Comparison of ENCODE assay signal across 16 cellular contexts in genomic region chr3:14415501-14415900, GRCh38. TPM values are rescaled to one million over a fixed set of nuclear protein-coding genes. Genes with fewer than 3 reads are reported as not detected.
DNase-seq lines count a peak whose midpoint lies in the region; ATAC-seq and TF ChIP-seq lines count a peak whose summit lies in the region.
"Had no signal": no experiment of that assay in that cellular context is flagged by ENCODE, and none has a peak within 500 bp of the region (broad histone marks: within the 10 kb centered on the region; RNA-seq: fewer than 3 reads in every experiment).

No MANE protein-coding gene starts in this region.

- DNase-seq in PC-3 (peak; percentile 72), mammary epithelial cell (peak; percentile 25), mesenchymal stem cell (peak; percentile 57), SKM-1 treated with dmso at 0.1 percent for 144 hours (lab: John Stamatoyannopoulos, UW; ENCODE audit: unreplicated experiment) (no peak), heart left ventricle (no peak), GM10266 (ENCODE audit: extremely low spot score) (no peak)
- DNase-seq: activated B cell treated with CpG ODN at 0.5 μM for 24 hours; activated T-cell treated with anti-CD3 and anti-CD28 coated beads for 4 hours; CD4-positive, alpha-beta T cell; left colon; NK-92 treated with Interleukin-12 subunit alpha and Interleukin-12 subunit beta, amount 100 ng/mL, for 24 hours; retina; stimulated activated CD4-positive, alpha-beta T cell treated with anti-CD3 and anti-CD28 coated beads, Interleukin-2, amount 100 ng/mL, for 24 hours had no signal

- H3K9me3 ChIP-seq in BLaER1 = no peaks in the 10 kb centered on the region
- H3K9me3 ChIP-seq in PC-3 (ENCODE audit: low read length) = no peaks in the 10 kb centered on the region
- no peaks in the 10 kb centered on the region for H3K9me3 ChIP-seq in mammary epithelial cell (replicated peaks; ENCODE audit: insufficient read depth, low read length)
- no peaks in the 10 kb centered on the region for H3K9me3 ChIP-seq in mesenchymal stem cell (ENCODE audit: control insufficient read depth, low read length)
- H3K9me3 ChIP-seq in heart left ventricle = no peaks in the 10 kb centered on the region
- H3K9me3 ChIP-seq: HAP-1 had no signal

- no peak overlapping the region for H4K8ac ChIP-seq in mesenchymal stem cell (ENCODE audit: low read length)

- H3K27ac ChIP-seq in BLaER1 (peak overlapping the region; percentile 24; the same call in 1 of the 2 replicates), PC-3 (ENCODE audit: low read length) (peak overlapping the region; percentile 4; the same call in 1 of the 2 replicates), mammary epithelial cell (ENCODE audit: insufficient read depth, low read depth, low read length) (no peak overlapping the region), mesenchymal stem cell (ENCODE audit: low read length, poor library complexity, severe bottlenecking) (peak overlapping the region; percentile 25), heart left ventricle (peak overlapping the region in 1 of 12 donors; percentile 33)

- H2AFZ ChIP-seq in PC-3 (ENCODE audit: low read length) (no peak overlapping the region), mammary epithelial cell (ENCODE audit: low read depth, low read length) (no peak overlapping the region), mesenchymal stem cell (ENCODE audit: low read depth, low read length) (no peak overlapping the region)

- in situ Hi-C loops in mammary epithelial cell (cut with MboI; ENCODE audit: low sequenced_read_pairs in 2 of 2) = no loop called here

- H3K4ac ChIP-seq in mesenchymal stem cell (ENCODE audit: low read depth in 1 of 2, low read length in 2 of 2) = no peak overlapping the region

- H2BK5ac ChIP-seq in mesenchymal stem cell (ENCODE audit: low read depth, low read length, poor library complexity, severe bottlenecking) = no peak overlapping the region

- H3K9ac ChIP-seq in BLaER1 (peak overlapping the region; percentile 30; the same call in 1 of the 2 replicates), PC-3 (ENCODE audit: low read length) (no peak overlapping the region), mammary epithelial cell (ENCODE audit: insufficient read depth, low read length) (no peak overlapping the region), mesenchymal stem cell (ENCODE audit: low read length) (no peak overlapping the region)

- H2AK5ac ChIP-seq in mesenchymal stem cell (ENCODE audit: low read length, severe bottlenecking) = no peak overlapping the region

- no peak overlapping the region for H3K23ac ChIP-seq in mesenchymal stem cell (ENCODE audit: low read length in 2 of 2)

- H3K9me2 ChIP-seq in PC-3 (replicated peaks; ENCODE audit: low read length) = no peaks in the 10 kb centered on the region

- peak overlapping the region; percentile 26 to 40 for H3K18ac ChIP-seq in mesenchymal stem cell (ENCODE audit: low read depth in 1 of 2, low read length in 2 of 2)

- 76% methylated on average over 5 of the region's 5 CpGs for WGBS in mammary epithelial cell (ENCODE audit: low coverage, missing lambda C conversion rate)
- 60% methylated on average over 5 of the region's 5 CpGs for WGBS in mesenchymal stem cell
- 84 to 94% (median 87%) methylated on average over 5 of the region's 5 CpGs for WGBS in heart left ventricle, 4 donors

- POLR2A ChIA-PET in PC-3 (lab: Charles Lee; ENCODE audit: unreplicated experiment) = interaction anchor here (0.7 kb wide), 1 partner anchor 10 kb away, joined by 3 read pairs; no protein-coding TSS in a partner anchor

- peak overlapping the region; percentile 48 for H4K91ac ChIP-seq in mesenchymal stem cell (ENCODE audit: low read length)

- CTCF ChIA-PET in PC-3 (lab: Charles Lee) = no interaction called here
- CTCF ChIA-PET in mammary epithelial cell (lab: Charles Lee; ENCODE audit: low non-redundant PET) = no interaction called here

- peaks cover 77% of the 10 kb centered on the region for H3K36me3 ChIP-seq in BLaER1
- peaks cover 6% of the 10 kb centered on the region; the same call in 1 of the 2 replicates for H3K36me3 ChIP-seq in PC-3 (ENCODE audit: low read depth, low read length)
- H3K36me3 ChIP-seq in mammary epithelial cell (ENCODE audit: insufficient read depth, low read length) = no peaks in the 10 kb centered on the region
- peaks cover 40 to 68% of the 10 kb centered on the region in 2 experiments for H3K36me3 ChIP-seq in mesenchymal stem cell (ENCODE audit: control insufficient read depth in 1 of 2, insufficient read depth in 2 of 2, low read depth in 1 of 2, low read length in 2 of 2)
- H3K36me3 ChIP-seq in heart left ventricle = peaks cover 0 to 71% (median 42%) of the 10 kb centered on the region in 9 donors

- no peak for TF ChIP-seq POLR2A in heart left ventricle (IDR thresholded peaks at IDR 0.05)

- H3K4me3 ChIP-seq in BLaER1 (no peak overlapping the region), PC-3 (ENCODE audit: low read length) (no peak overlapping the region), mammary epithelial cell (replicated peaks in 1 of 3; ENCODE audit: insufficient read depth in 1 of 3, low read depth in 2 of 3, low read length in 3 of 3) (no peak overlapping the region), mesenchymal stem cell (ENCODE audit: insufficient read depth in 1 of 2, low read depth in 1 of 2, low read length in 2 of 2) (no peak overlapping the region), heart left ventricle (no peak overlapping the region)
- H3K4me3 ChIP-seq: HAP-1 had no signal

- ATAC-seq in PC-3 = no peak
- no peak for ATAC-seq in heart left ventricle
- ATAC-seq in GM19455 (IDR thresholded peaks at IDR 0.05; ENCODE audit: unreplicated experiment) = no peak
- ATAC-seq: left colon had no signal

- dilution Hi-C loops in mammary epithelial cell (cut with HindIII; ENCODE audit: low sequenced_read_pairs) = no loop called here

- H2BK15ac ChIP-seq in mesenchymal stem cell (ENCODE audit: low read depth, poor library complexity, severe bottlenecking) = no peak overlapping the region

- BruUV-seq in PC-3 (replicated peaks; lab: Mats Ljungman, UMichigan) (no TSS peak), mammary epithelial cell (replicated peaks; lab: Mats Ljungman, UMichigan) (no TSS peak)

- H3K4me1 ChIP-seq in BLaER1 = peaks cover 44% of the 10 kb centered on the region
- peaks cover 56% of the 10 kb centered on the region for H3K4me1 ChIP-seq in PC-3 (ENCODE audit: insufficient read depth, low read length)
- H3K4me1 ChIP-seq in mammary epithelial cell (ENCODE audit: insufficient read depth, low read length) = peaks cover 16% of the 10 kb centered on the region
- peaks cover 65% of the 10 kb centered on the region for H3K4me1 ChIP-seq in mesenchymal stem cell (ENCODE audit: control insufficient read depth, insufficient read depth, low read depth, low read length)
- peaks cover 0 to 60% (median 8%) of the 10 kb centered on the region in 12 donors for H3K4me1 ChIP-seq in heart left ventricle

- H3K14ac ChIP-seq in mesenchymal stem cell (ENCODE audit: low read length in 2 of 2) = no peak overlapping the region

- H3K27me3 ChIP-seq in BLaER1 (no peaks in the 10 kb centered on the region), PC-3 (ENCODE audit: low read length) (no peaks in the 10 kb centered on the region), mammary epithelial cell (ENCODE audit: insufficient read depth, low read length) (no peaks in the 10 kb centered on the region), mesenchymal stem cell (ENCODE audit: control insufficient read depth in 1 of 2, insufficient read depth in 1 of 2, low read length in 2 of 2) (no peaks in the 10 kb centered on the region), heart left ventricle (no peaks in the 10 kb centered on the region)

- peaks cover 93% of the 10 kb centered on the region for H4K20me1 ChIP-seq in BLaER1
- no peaks in the 10 kb centered on the region; the same call in 1 of the 2 replicates for H4K20me1 ChIP-seq in PC-3 (ENCODE audit: low read length)
- H4K20me1 ChIP-seq in mammary epithelial cell (ENCODE audit: insufficient read depth, low read length) = no peaks in the 10 kb centered on the region

- H3K79me2 ChIP-seq in PC-3 (ENCODE audit: low read length) (peaks cover 50% of the 10 kb centered on the region), mammary epithelial cell (ENCODE audit: insufficient read depth, low read length) (peaks cover 54% of the 10 kb centered on the region)

- peak overlapping the region; percentile 45 for H3K4me2 ChIP-seq in BLaER1
- H3K4me2 ChIP-seq in PC-3 (ENCODE audit: low read length) = peak overlapping the region; percentile 38; the same call in 1 of the 2 replicates
- no peak overlapping the region for H3K4me2 ChIP-seq in mammary epithelial cell (ENCODE audit: insufficient read depth, low read depth, low read length)
- H3K4me2 ChIP-seq in mesenchymal stem cell (ENCODE audit: low read length, poor library complexity, severe bottlenecking) = peak overlapping the region; percentile 16

- intact Hi-C loops in PC-3 (cut with micrococcal nuclease) (no loop called here), mammary epithelial cell (cut with micrococcal nuclease) (no loop called here), heart left ventricle (cut with DNase I) (no loop called here)

- TF ChIP-seq CTCF in PC-3 (conservative IDR thresholded peaks at IDR 0.05; ENCODE audit: low read depth, low read length) = no peak
- no peak for TF ChIP-seq CTCF in mammary epithelial cell (conservative IDR thresholded peaks at IDR 0.05 in 1 of 2, IDR thresholded peaks at IDR 0.05 in 1 of 2; ENCODE audit: extremely low read depth in 1 of 2, insufficient read depth in 1 of 2, low read depth in 1 of 2, low read length in 2 of 2)
- no peak for TF ChIP-seq CTCF in heart left ventricle (IDR thresholded peaks at IDR 0.05)
- TF ChIP-seq CTCF in GM10266 (IDR thresholded peaks at IDR 0.05; ENCODE audit: control insufficient read depth, insufficient read depth, low read depth, missing control alignments) = no peak

- peak overlapping the region in 1 of 2 experiments; percentile 33 for H2BK12ac ChIP-seq in mesenchymal stem cell (ENCODE audit: low read length in 2 of 2)

- peaks cover 4% of the 10 kb centered on the region for H3F3A ChIP-seq in PC-3 (ENCODE audit: low read length, unreplicated experiment)

- peaks cover 23% of the 10 kb centered on the region for H3K79me1 ChIP-seq in mesenchymal stem cell (replicated peaks; ENCODE audit: low read length, poor library complexity, severe bottlenecking)

- no peak overlapping the region for H2BK120ac ChIP-seq in mesenchymal stem cell (ENCODE audit: low read depth, low read length)

RNA-seq across cellular contexts. Expression of gene SLC6A6, which starts 13.1 kb away (rescaled TPM):
- total RNA-seq in PC-3 (2014; rRNA removed) (28.1 and 31.9 TPM in 2 replicates), mammary epithelial cell (10 to 100 TPM; 14.8 to 17.7 TPM), heart left ventricle (100 to 1,000 TPM in 1 of 9 donors, 10 to 100 TPM in 8; 17.5 to 101 (median 34.9) TPM)
- polyA plus RNA-seq in mammary epithelial cell (13.4 TPM), heart left ventricle (100 to 1,000 TPM in 1 of 2 donors, 1 to 10 TPM in 1; 9.1 to 121 TPM)
- polyA minus RNA-seq in mammary epithelial cell = 76.1 TPM
- polyA plus RNA-seq in mesenchymal stem cell (2013, experiment 1 of 2) = 34.8 TPM
- polyA plus RNA-seq in mesenchymal stem cell (2013, experiment 2 of 2) = 33.8 TPM

Comparison
In these comparisons a context has a peak if more than half of its experiments do, and no peak if none do; other contexts are left out.
1. DNase-seq: peak in PC-3 (single experiment), mammary epithelial cell (single experiment) and mesenchymal stem cell (single experiment); none in SKM-1 treated with dmso at 0.1 percent for 144 hours (single experiment), heart left ventricle (0 of 5) and GM10266 (single experiment).